Comparison of ENCODE assay signal across 10 cellular contexts in the genomic region with DNA sequence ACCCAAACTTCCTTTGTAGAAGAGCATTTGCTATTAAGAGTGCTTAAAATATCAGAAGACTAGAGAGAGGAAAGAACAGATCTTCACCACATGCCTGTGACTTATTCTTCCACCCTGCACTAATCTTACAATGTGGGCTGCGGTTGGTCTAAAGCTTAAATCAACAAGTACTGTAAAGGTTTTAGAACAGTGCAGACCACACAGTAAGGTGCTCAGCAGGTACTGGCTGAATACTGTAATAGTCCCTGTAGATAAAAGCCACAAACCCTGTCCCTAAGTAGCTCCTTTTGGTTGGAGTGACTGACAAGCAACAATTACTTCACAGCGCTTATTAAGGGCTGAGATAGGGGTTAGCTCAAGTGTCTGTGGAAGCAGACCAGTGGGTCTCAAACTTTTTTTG. TPM values are rescaled to one million over a fixed set of nuclear protein-coding genes. Genes with fewer than 3 reads are reported as not detected.
DNase-seq lines count a peak whose midpoint lies in the region; TF ChIP-seq lines count a peak whose summit lies in the region.
"Had no signal": no experiment of that assay in that cellular context is flagged by ENCODE, and none has a peak within 500 bp of the region (broad histone marks: within the 10 kb centered on the region; RNA-seq: fewer than 3 reads in every experiment).

No MANE protein-coding gene starts in this region.

- in situ Hi-C loops in GM13977 (cut with MboI; ENCODE audit: low pct_unique_long_range_greater_than_20kb, low sequenced_read_pairs, unreplicated experiment), result no loop called here

- TF ChIP-seq CTCF in neural progenitor cell (IDR thresholded peaks at IDR 0.05), result no peak
- no peak for TF ChIP-seq CTCF in GM13977 (IDR thresholded peaks at IDR 0.05; ENCODE audit: extremely low read depth, insufficient read depth, missing control alignments)

- no peaks in the 10 kb centered on the region for H3K36me3 ChIP-seq in neural progenitor cell
- H3K36me3 ChIP-seq: colonic mucosa had no signal

- peak overlapping the region; percentile 92 for H3K4me2 ChIP-seq in neural progenitor cell

- peaks cover 6% of the 10 kb centered on the region for H3K27me3 Mint-ChIP-seq in neural progenitor cell (ENCODE audit: insufficient read depth, low read depth)

- H3K9me3 Mint-ChIP-seq in neural progenitor cell, result no peaks in the 10 kb centered on the region

- no peak overlapping the region for H3K9ac ChIP-seq in neural progenitor cell

- no peaks in the 10 kb centered on the region for H3K36me3 Mint-ChIP-seq in neural progenitor cell

- H4K20me1 ChIP-seq in neural progenitor cell (ENCODE audit: low read depth), result peaks cover 29% of the 10 kb centered on the region

- peak overlapping the region; percentile 95 for H3K4me3 ChIP-seq in neural progenitor cell

- H3K27ac Mint-ChIP-seq in neural progenitor cell, result no peak overlapping the region

- peaks cover 43% of the 10 kb centered on the region for H3K27me3 ChIP-seq in neural progenitor cell
- H3K27me3 ChIP-seq: colonic mucosa had no signal

- H3K27ac ChIP-seq in neural progenitor cell, result no peak overlapping the region

- H3F3A ChIP-seq in neural progenitor cell (ENCODE audit: low read depth), result peaks cover 31% of the 10 kb centered on the region

- peak overlapping the region; percentile 88 for H3K4me3 Mint-ChIP-seq in neural progenitor cell

- H2AFZ ChIP-seq in neural progenitor cell (replicated peaks), result no peak overlapping the region

- peaks cover 32% of the 10 kb centered on the region for H3K4me1 ChIP-seq in neural progenitor cell

- H3K9me3 ChIP-seq in neural progenitor cell (ENCODE audit: low read depth), result no peaks in the 10 kb centered on the region
- H3K9me3 ChIP-seq: colonic mucosa had no signal

- peaks cover 34% of the 10 kb centered on the region for H3K4me1 Mint-ChIP-seq in neural progenitor cell

- DNase-seq in NCI-H2107 treated with DMSO at 0.1 percent for 48 hours (lab: John Stamatoyannopoulos, UW; ENCODE audit: unreplicated experiment) (peak; percentile 37), NCI-H2107 (lab: John Stamatoyannopoulos, UW) (no peak), NCI-H69 (lab: John Stamatoyannopoulos, UW) (peak; percentile 66), cerebellar cortex (ENCODE audit: low spot score) (peak; percentile 23), neural progenitor cell (ENCODE audit: low spot score) (peak; percentile 81), GM13977 (ENCODE audit: low spot score) (no peak), AG08396 (ENCODE audit: low spot score) (no peak), Ammon's horn (ENCODE audit: low spot score) (no peak)
- DNase-seq: ACHN, colonic mucosa had no signal

- H3K79me2 ChIP-seq in neural progenitor cell (ENCODE audit: low read depth), result peaks cover 36% of the 10 kb centered on the region

RNA-seq across cellular contexts. Expression of a gene that starts 1.0 kb away (rescaled TPM):
- total RNA-seq in neural progenitor cell (ENCODE audit: low replicate concordance), result 72.4 and 100 TPM in 2 replicates

Comparison
In these comparisons a context has a peak if more than half of its experiments do, and no peak if none do; other contexts are left out.
1. DNase-seq: peak in NCI-H2107 treated with DMSO at 0.1 percent for 48 hours (single experiment), NCI-H69 (single experiment), cerebellar cortex (single experiment) and neural progenitor cell (single experiment); none in NCI-H2107 (single experiment), GM13977 (single experiment), AG08396 (single experiment) and Ammon's horn (single experiment).